20 cellular contexts compared by ENCODE assay signal in the genomic region with DNA sequence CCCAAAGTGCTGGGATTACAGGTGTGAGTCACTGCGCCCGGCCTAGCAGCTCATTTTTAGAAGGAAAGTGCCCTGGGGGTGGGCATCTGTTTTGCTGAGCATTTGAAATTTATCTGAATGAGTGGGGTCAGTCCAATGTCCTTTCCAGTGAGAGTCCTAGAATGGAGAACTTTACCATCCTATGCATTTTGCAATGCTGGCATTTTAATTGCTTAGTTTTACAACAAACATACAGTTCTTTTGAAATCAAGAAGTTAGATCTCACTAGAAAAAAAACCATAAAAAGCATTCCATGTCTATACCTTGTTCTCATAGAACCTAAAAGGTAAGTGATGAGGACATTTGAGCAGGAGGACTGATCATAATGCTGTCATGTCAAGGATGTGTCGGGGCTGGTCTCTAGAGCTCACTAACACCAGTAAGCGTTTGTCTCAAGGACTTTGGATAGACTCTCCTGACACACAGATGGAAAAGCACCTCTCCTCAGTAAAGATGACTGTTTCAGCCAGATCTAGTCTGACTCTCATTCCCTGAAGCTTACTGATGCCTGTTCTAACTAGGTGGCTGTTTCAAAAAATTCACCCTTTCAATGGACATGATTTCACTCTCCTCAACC.
DNase-seq lines count a peak whose midpoint lies in the region; ATAC-seq, FAIRE-seq and TF ChIP-seq lines count a peak whose summit lies in the region.
"Had no signal": no experiment of that assay in that cellular context is flagged by ENCODE, and none has a peak within 500 bp of the region (broad histone marks: within the 10 kb centered on the region; RNA-seq: fewer than 3 reads in every experiment).

No MANE protein-coding gene starts in this region.

- POLR2A ChIA-PET in A549 (lab: Yijun Ruan, JAX), result no interaction called here
- POLR2A ChIA-PET in IMR-90 (lab: Charles Lee; ENCODE audit: unreplicated experiment), result no interaction called here
- POLR2A ChIA-PET in naive thymus-derived CD8-positive, alpha-beta T cell (lab: Charles Lee), result interaction anchor here (0.6 to 2.1 kb wide), 4 partner anchors 12 to 84 kb away, joined by 3 to 5 read pairs (median 4); partner anchors contain the start of gene DCP2
- POLR2A ChIA-PET in CD8-positive, alpha-beta memory T cell (lab: Charles Lee), result no interaction called here

- peak overlapping the region; percentile 87; the same call in 1 of the 2 replicates for H2AK5ac ChIP-seq in IMR-90 (ENCODE audit: low read depth, low read length)

- H3K4me2 ChIP-seq in A549, result no peak overlapping the region
- H3K4me2 ChIP-seq in IMR-90 (ENCODE audit: low read depth, low read length), result no peak overlapping the region

- no peak overlapping the region for H2BK5ac ChIP-seq in IMR-90 (ENCODE audit: low read depth, low read length, poor library complexity, severe bottlenecking)

- H2AFZ ChIP-seq in IMR-90 (replicated peaks; ENCODE audit: low read length, poor library complexity), result no peak overlapping the region
- H2AFZ ChIP-seq: GM23248 had no signal

- no peaks in the 10 kb centered on the region for H4K20me1 ChIP-seq in IMR-90 (ENCODE audit: insufficient read depth, low read length)

- H3K27me3 ChIP-seq in IMR-90 (ENCODE audit: control insufficient read depth, insufficient read depth, low read length), result no peaks in the 10 kb centered on the region
- no peaks in the 10 kb centered on the region for H3K27me3 ChIP-seq in CD8-positive, alpha-beta memory T cell (ENCODE audit: insufficient read depth, low read length, poor library complexity, severe bottlenecking)

- peaks cover 11% of the 10 kb centered on the region for H3K36me3 Mint-ChIP-seq in brain
- H3K36me3 Mint-ChIP-seq in naive thymus-derived CD8-positive, alpha-beta T cell, result no peaks in the 10 kb centered on the region
- H3K36me3 Mint-ChIP-seq in CD8-positive, alpha-beta memory T cell, result peaks cover 2 to 15% (median 7%) of the 10 kb centered on the region in 3 donors

- H2BK20ac ChIP-seq in IMR-90 (ENCODE audit: low read depth, low read length), result 0 out of 2 replicates have a peak overlapping the region, but pooled peaks have one; percentile 71

- H4K91ac ChIP-seq in IMR-90 (ENCODE audit: insufficient read depth, low read depth, low read length), result no peak overlapping the region

- H3K18ac ChIP-seq in IMR-90 (ENCODE audit: low read depth, low read length), result no peak overlapping the region

- no peak for FAIRE-seq in A549 (lab: Jason Lieb, UNC)
- FAIRE-seq: D721Med, G401.6, GM12891, HTR-8/SVneo had no signal

- intact Hi-C loops in IMR-90 (cut with micrococcal nuclease), result loop anchor here (10.0 kb wide), 1 partner anchor 234 kb away; no protein-coding TSS in a partner anchor

- peaks cover 0 to 7% of the 10 kb centered on the region in 2 experiments; a peak in 2 of 4 replicates for H3K79me1 ChIP-seq in IMR-90 (ENCODE audit: low read depth in 1 of 2, low read length in 2 of 2)

- H3K4me1 Mint-ChIP-seq in brain, result peaks cover 82% of the 10 kb centered on the region
- H3K4me1 Mint-ChIP-seq in naive thymus-derived CD8-positive, alpha-beta T cell, result peaks cover 54 to 75% (median 62%) of the 10 kb centered on the region in 4 donors
- H3K4me1 Mint-ChIP-seq in CD8-positive, alpha-beta memory T cell, result peaks cover 17 to 30% (median 29%) of the 10 kb centered on the region in 3 donors

- peak overlapping the region; percentile 61 for H2BK120ac ChIP-seq in IMR-90 (ENCODE audit: low read depth, low read length)

- in situ Hi-C loops in IMR-90 (cut with MboI; ENCODE audit: low sequenced_read_pairs), result no loop called here

- DNase-seq in A549 (ENCODE audit: low read depth in 1 of 2, low spot score in 1 of 2) (no peak), IMR-90 (no peak), erythroblast (lab: John Stamatoyannopoulos, UW) (no peak)
- no peak for DNase-seq in naive thymus-derived CD8-positive, alpha-beta T cell
- no peak for DNase-seq in CD8-positive, alpha-beta memory T cell
- DNase-seq: CD4-positive, alpha-beta T cell; DMS79 treated with DMSO at 0.1 percent for 48 hours; GM23248; HFFc6; KBM-7; NCI-H146; NCI-H446; NCI-H774; SIG-M5 had no signal

- peaks cover 19% of the 10 kb centered on the region for H3K9me1 ChIP-seq in IMR-90 (ENCODE audit: insufficient read depth, low read length)

- peak overlapping the region in 3 of 5 experiments; percentile 92 to 99 (median 97) for H3K27ac Mint-ChIP-seq in brain
- H3K27ac Mint-ChIP-seq in naive thymus-derived CD8-positive, alpha-beta T cell, result peak overlapping the region in 7 of 10 donors; percentile 2 to 90 (median 66)
- peak overlapping the region in 1 of 8 donors; percentile 48 for H3K27ac Mint-ChIP-seq in CD8-positive, alpha-beta memory T cell
- H3K27ac Mint-ChIP-seq: HFFc6 had no signal

- no peak overlapping the region for H3K56ac ChIP-seq in IMR-90 (ENCODE audit: extremely low read depth, insufficient read depth, low read length)

- no TSS peak for BruUV-seq in IMR-90 (replicated peaks; lab: Mats Ljungman, UMichigan)

- H3K4ac ChIP-seq in IMR-90 (ENCODE audit: low read depth, low read length), result peak overlapping the region; percentile 54

- no peak for TF ChIP-seq POLR2A in A549 (IDR thresholded peaks at IDR 0.05; ENCODE audit: low read length)
- TF ChIP-seq POLR2A in IMR-90 (IDR thresholded peaks at IDR 0.05; ENCODE audit: low read depth, low read length), result no peak
- TF ChIP-seq POLR2A in erythroblast (IDR thresholded peaks at IDR 0.05; ENCODE audit: low read length), result no peak

- H3K27me3 Mint-ChIP-seq in brain, result peaks cover 7% of the 10 kb centered on the region
- H3K27me3 Mint-ChIP-seq in naive thymus-derived CD8-positive, alpha-beta T cell, result no peaks in the 10 kb centered on the region
- H3K27me3 Mint-ChIP-seq in CD8-positive, alpha-beta memory T cell, result no peaks in the 10 kb centered on the region
- H3K27me3 Mint-ChIP-seq: CD4-positive, alpha-beta T cell had no signal

- H3K9me3 Mint-ChIP-seq in brain, result no peaks in the 10 kb centered on the region
- no peaks in the 10 kb centered on the region for H3K9me3 Mint-ChIP-seq in naive thymus-derived CD8-positive, alpha-beta T cell
- no peaks in the 10 kb centered on the region for H3K9me3 Mint-ChIP-seq in CD8-positive, alpha-beta memory T cell
- H3K9me3 Mint-ChIP-seq: CD4-positive, alpha-beta T cell; HFFc6 had no signal

- CTCF ChIA-PET in A549 (lab: Yijun Ruan, JAX), result no interaction called here
- CTCF ChIA-PET in IMR-90 (lab: Yijun Ruan, JAX), result no interaction called here
- CTCF ChIA-PET in CD8-positive, alpha-beta memory T cell (lab: Charles Lee), result interaction anchor here (1.2 kb wide), 1 partner anchor 16 kb away, joined by 3 read pairs; no protein-coding TSS in a partner anchor

- H4K5ac ChIP-seq in IMR-90 (ENCODE audit: low read depth, low read length), result no peak overlapping the region

- no peak for TF ChIP-seq EP300 in A549 (IDR thresholded peaks at IDR 0.05)

- H3K23ac ChIP-seq in IMR-90 (ENCODE audit: low read depth, low read length), result peak overlapping the region; percentile 43; the same call in 1 of the 2 replicates

- H3K27ac ChIP-seq in A549 (no peak overlapping the region), IMR-90 (ENCODE audit: insufficient read depth, low read length) (no peak overlapping the region)
- H3K27ac ChIP-seq in CD8-positive, alpha-beta memory T cell (ENCODE audit: low read depth, low read length), result no peak overlapping the region
- H3K27ac ChIP-seq: GM23248 had no signal

- no peak overlapping the region for H3K9ac ChIP-seq in IMR-90 (ENCODE audit: low read depth, low read length)
- H3K9ac ChIP-seq: GM23248 had no signal

- no peaks in the 10 kb centered on the region for H3K4me1 ChIP-seq in A549
- peaks cover 19% of the 10 kb centered on the region for H3K4me1 ChIP-seq in IMR-90 (ENCODE audit: control insufficient read depth, insufficient read depth, low read length)
- H3K4me1 ChIP-seq in CD8-positive, alpha-beta memory T cell (ENCODE audit: insufficient read depth, low read length), result peaks cover 21% of the 10 kb centered on the region

- no peaks in the 10 kb centered on the region for H3K9me3 ChIP-seq in A549
- H3K9me3 ChIP-seq in IMR-90 (ENCODE audit: control insufficient read depth, insufficient read depth, low read length), result no peaks in the 10 kb centered on the region
- H3K9me3 ChIP-seq in CD8-positive, alpha-beta memory T cell (ENCODE audit: low read length), result no peaks in the 10 kb centered on the region

- H2AK9ac ChIP-seq in IMR-90 (replicated peaks; ENCODE audit: low read depth, low read length, poor library complexity), result no peak overlapping the region

- H2BK15ac ChIP-seq in IMR-90 (ENCODE audit: low read depth, low read length), result peak overlapping the region; percentile 67; the same call in 1 of the 3 replicates

- no peak for ATAC-seq in A549
- no peak for ATAC-seq in IMR-90 (ENCODE audit: low read depth)
- ATAC-seq in naive thymus-derived CD8-positive, alpha-beta T cell, result no peak
- no peak for ATAC-seq in GM21526 (IDR thresholded peaks at IDR 0.05; ENCODE audit: low FRiP score, unreplicated experiment)

- H3K4me3 Mint-ChIP-seq in brain, result no peak overlapping the region
- H3K4me3 Mint-ChIP-seq in naive thymus-derived CD8-positive, alpha-beta T cell, result peak overlapping the region in 1 of 10 donors; percentile 76
- H3K4me3 Mint-ChIP-seq in CD8-positive, alpha-beta memory T cell, result no peak overlapping the region
- H3K4me3 Mint-ChIP-seq: CD4-positive, alpha-beta T cell; HFFc6 had no signal

- no peak for TF ChIP-seq RAD21 in A549 (conservative IDR thresholded peaks at IDR 0.05 in 1 of 2, IDR thresholded peaks at IDR 0.05 in 1 of 2)
- no peak for TF ChIP-seq RAD21 in IMR-90 (IDR thresholded peaks at IDR 0.05; ENCODE audit: low read length)

- H3K36me3 ChIP-seq in IMR-90 (ENCODE audit: control insufficient read depth, insufficient read depth, low read length), result peaks cover 45% of the 10 kb centered on the region
- no peaks in the 10 kb centered on the region for H3K36me3 ChIP-seq in CD8-positive, alpha-beta memory T cell (ENCODE audit: insufficient read depth, low read length)

- H3K4me3 ChIP-seq in A549 (no peak overlapping the region), IMR-90 (ENCODE audit: insufficient read depth, low read depth, low read length) (no peak overlapping the region)
- H3K4me3 ChIP-seq in CD8-positive, alpha-beta memory T cell (ENCODE audit: low read length), result no peak overlapping the region
- H3K4me3 ChIP-seq: GM23248 had no signal

- TF ChIP-seq CTCF in A549 (IDR thresholded peaks at IDR 0.05) (no peak), IMR-90 (conservative IDR thresholded peaks at IDR 0.05; ENCODE audit: low read depth, low read length) (no peak), brain (conservative IDR thresholded peaks at IDR 0.05) (no peak)

- WGBS in A549 (ENCODE audit: missing lambda C conversion rate), result 54% methylated on average over 4 of the region's 4 CpGs
- WGBS in IMR-90 (ENCODE audit: extremely low coverage in 2 of 2, insufficient read length in 1 of 2), 2 experiments, result 100% methylated on average over 1 of the region's 4 CpGs; no CpG with 5 or more reads in 1 of the 2 experiments

- H3K14ac ChIP-seq in IMR-90 (replicated peaks; ENCODE audit: low read depth, low read length), result peak overlapping the region; percentile 76; the same call in 1 of the 2 replicates

- dilution Hi-C loops in IMR-90 (cut with HindIII; ENCODE audit: low sequenced_read_pairs, unreplicated experiment), result no loop called here

- no peak overlapping the region for H4K8ac ChIP-seq in IMR-90 (ENCODE audit: low read depth in 2 of 2, low read length in 2 of 2)

TF ChIP-seq in IMR-90, 13 proteins besides CTCF, POLR2A, EP300 and RAD21 (continues in another document):
- TF ChIP-seq CHD1 (IDR thresholded peaks at IDR 0.05; ENCODE audit: low read depth, low read length) (no peak), NFE2L2 (IDR thresholded peaks at IDR 0.05; ENCODE audit: low read depth, low read length) (no peak)
